In genomic region chr2:163775304-163775703, GRCh38 we compare ENCODE assay signal across 17 cellular contexts. TPM values are rescaled to one million over a fixed set of nuclear protein-coding genes. Genes with fewer than 3 reads are reported as not detected.
A peak's percentile ranks its signal among the peaks of the same experiment; 100 is the strongest.
DNase-seq lines count a peak whose midpoint lies in the region; ATAC-seq, FAIRE-seq and TF ChIP-seq lines count a peak whose summit lies in the region.
"Had no signal": no experiment of that assay in that cellular context is flagged by ENCODE, and none has a peak within 500 bp of the region (broad histone marks: within the 10 kb centered on the region; RNA-seq: fewer than 3 reads in every experiment).

No MANE protein-coding gene starts in this region.

- no peaks in the 10 kb centered on the region for H4K20me1 ChIP-seq in keratinocyte (ENCODE audit: control insufficient read depth, extremely low read depth, insufficient read depth, low read length)

- 25% methylated on average over 1 of the region's 1 CpG for WGBS in A549 (ENCODE audit: missing lambda C conversion rate)

- H3K9me3 ChIP-seq in A549, result no peaks in the 10 kb centered on the region
- no peaks in the 10 kb centered on the region for H3K9me3 ChIP-seq in keratinocyte (ENCODE audit: control insufficient read depth, low read depth, low read length)
- H3K9me3 ChIP-seq: SK-N-SH had no signal

- H3K4me2 ChIP-seq in A549 (peak overlapping the region; percentile 36), keratinocyte (ENCODE audit: control insufficient read depth, extremely low read depth, insufficient read depth, low read depth, low read length) (peak overlapping the region; percentile 17)
- H3K4me2 ChIP-seq: SK-N-SH had no signal

- POLR2A ChIA-PET in A549 (lab: Yijun Ruan, JAX), result no interaction called here

- TF ChIP-seq POLR2A in A549 (IDR thresholded peaks at IDR 0.05; ENCODE audit: low read length), result no peak

- no peak for ATAC-seq in A549
- ATAC-seq in HG03175 (IDR thresholded peaks at IDR 0.05; ENCODE audit: unreplicated experiment), result no peak
- ATAC-seq: activated CD8-positive, alpha-beta memory T cell treated with anti-CD3 and anti-CD28 coated beads, Interleukin-2, amount 10 ng/mL, durations not matched to agents 7 days and 5 days; left colon had no signal

- FAIRE-seq in A549 (lab: Jason Lieb, UNC), result peak; percentile 59
- FAIRE-seq in bronchial epithelial cell (lab: Jason Lieb, UNC), result no peak
- FAIRE-seq in keratinocyte (lab: Jason Lieb, UNC), result peak; percentile 20
- FAIRE-seq: A204.1 had no signal

- DNase-seq in A549 (ENCODE audit: low read depth in 1 of 2, low spot score in 1 of 2) (no peak), HT1080 (ENCODE audit: low read depth) (peak; percentile 17), bronchial epithelial cell (ENCODE audit: low read depth) (peak; percentile 55), keratinocyte (ENCODE audit: low read depth, low spot score) (no peak), NCI-H1092 treated with DMSO at 0.1 percent for 48 hours (lab: John Stamatoyannopoulos, UW) (no peak), H7 (no peak), NCI-H2196 (lab: John Stamatoyannopoulos, UW; ENCODE audit: unreplicated experiment) (no peak)
- DNase-seq: activated CD8-positive, alpha-beta memory T cell treated with anti-CD3 and anti-CD28 coated beads, Interleukin-2, amount 10 ng/mL, durations not matched to agents 7 days and 5 days; effector memory CD4-positive, alpha-beta T cell; left colon; midbrain; NCI-H82; SK-N-SH; stimulated activated CD4-positive, alpha-beta T cell treated with anti-CD3 and anti-CD28 coated beads, Interleukin-12 subunit alpha, Interleukin-12 subunit beta, amount 100 ng/mL, for 4 hours had no signal

- H3K4me1 ChIP-seq in A549 (peaks cover 55% of the 10 kb centered on the region), keratinocyte (ENCODE audit: control insufficient read depth, extremely low read depth, insufficient read depth, low read length) (peaks cover 62% of the 10 kb centered on the region)

- no peaks in the 10 kb centered on the region for H3K79me2 ChIP-seq in keratinocyte (ENCODE audit: control insufficient read depth, insufficient read depth, low read length)

- TF ChIP-seq RAD21 in A549 (conservative IDR thresholded peaks at IDR 0.05 in 1 of 2, IDR thresholded peaks at IDR 0.05 in 1 of 2), result no peak

- dilution Hi-C loops in keratinocyte (cut with MboI; ENCODE audit: extremely low pct_ligation_motif_present, low sequenced_read_pairs), result no loop called here

- H3K9ac ChIP-seq in keratinocyte (ENCODE audit: control insufficient read depth, extremely low read depth, insufficient read depth, low read length), result no peak overlapping the region
- H3K9ac ChIP-seq: SK-N-SH had no signal

- H3K4me3 ChIP-seq in A549 (no peak overlapping the region), bronchial epithelial cell (ENCODE audit: low read depth, low read length) (no peak overlapping the region), keratinocyte (ENCODE audit: control insufficient read depth in 2 of 3, extremely low read depth in 1 of 3, insufficient read depth in 2 of 3, low read depth in 1 of 3, low read length in 3 of 3) (no peak overlapping the region), H7 (ENCODE audit: insufficient read depth, low read depth, low read length) (no peak overlapping the region)

- TF ChIP-seq CTCF in A549 (IDR thresholded peaks at IDR 0.05), result no peak
- TF ChIP-seq CTCF in bronchial epithelial cell (IDR thresholded peaks at IDR 0.05; ENCODE audit: insufficient read depth, low read length, severe bottlenecking), result no peak
- no peak for TF ChIP-seq CTCF in keratinocyte (optimal IDR thresholded peaks at IDR 0.05 in 1 of 3, IDR thresholded peaks at IDR 0.05 in 1 of 3, conservative IDR thresholded peaks at IDR 0.05 in 1 of 3; ENCODE audit: extremely low read depth in 1 of 3, insufficient read depth in 2 of 3, low read length in 3 of 3)

- H3K27ac ChIP-seq in A549 (peak overlapping the region; percentile 32 to 64), keratinocyte (ENCODE audit: control insufficient read depth, insufficient read depth, low read length) (peak overlapping the region; percentile 50)
- H3K27ac ChIP-seq: HL-60 had no signal

- H3K9me1 ChIP-seq in keratinocyte (ENCODE audit: control insufficient read depth, extremely low read depth, insufficient read depth, low read length), result no peaks in the 10 kb centered on the region

- H3K27me3 ChIP-seq in bronchial epithelial cell (ENCODE audit: control insufficient read depth, insufficient read depth, low read length) (no peaks in the 10 kb centered on the region), keratinocyte (ENCODE audit: control insufficient read depth, extremely low read depth, insufficient read depth, low read length) (no peaks in the 10 kb centered on the region), H7 (ENCODE audit: control insufficient read depth, insufficient read depth, low read length) (no peaks in the 10 kb centered on the region)

- CTCF ChIA-PET in A549 (lab: Yijun Ruan, JAX), result no interaction called here

- no peaks in the 10 kb centered on the region for H3K36me3 ChIP-seq in bronchial epithelial cell (ENCODE audit: control insufficient read depth, insufficient read depth, low read length)
- no peaks in the 10 kb centered on the region for H3K36me3 ChIP-seq in keratinocyte (ENCODE audit: control insufficient read depth in 2 of 2, extremely low read depth in 1 of 2, insufficient read depth in 2 of 2, low read length in 2 of 2)
- H3K36me3 ChIP-seq in H7 (replicated peaks; ENCODE audit: control insufficient read depth, insufficient read depth, low read length), result no peaks in the 10 kb centered on the region

- TF ChIP-seq EP300 in A549 (IDR thresholded peaks at IDR 0.05), result no peak

- H2AFZ ChIP-seq in keratinocyte (ENCODE audit: control insufficient read depth, low read length), result peak overlapping the region; percentile 19

TF ChIP-seq in A549, 52 proteins besides CTCF, POLR2A, EP300 and RAD21:
- TF ChIP-seq ELK1 (IDR thresholded peaks at IDR 0.05; ENCODE audit: low read depth, low read length) (no peak), HMGXB4 (CRISPR knock-in tag; IDR thresholded peaks at IDR 0.05; ENCODE audit: borderline replicate concordance) (no peak), CBX8 (IDR thresholded peaks at IDR 0.05) (no peak), KDM1A (IDR thresholded peaks at IDR 0.05; ENCODE audit: low read depth) (no peak), E2F6 (IDR thresholded peaks at IDR 0.05; ENCODE audit: borderline replicate concordance, low read depth) (no peak), CHD2 (IDR thresholded peaks at IDR 0.05; ENCODE audit: low read length, partially characterized antibody) (no peak)

RNA-seq across cellular contexts. Expression of gene FIGN, which starts 39.5 kb away (rescaled TPM):
- polyA plus RNA-seq in A549 (2011; rRNA removed) (3.8 and 5.9 TPM in 2 replicates), A549 (2017; fragmentation: RNase III; extraction: RNeasy Plus Mini Kit Qiagen cat#74134 plus additional on column Dnase treatment) (1.8 to 1.9 TPM (median 1.9 TPM) in 3 replicates), keratinocyte (1.9 to 2.9 TPM (median 2.0 TPM) in 3 replicates)
- polyA plus RNA-seq in A549 (2012; cell fraction: cytosol; rRNA removed), result 0.73 and 0.75 TPM in 2 replicates
- polyA plus RNA-seq in A549 (2012; cell fraction: nucleus; rRNA removed), result 1.4 and 2.2 TPM in 2 replicates
- polyA minus RNA-seq in A549 (2011; rRNA and poly(A)+ RNA removed), result 5.1 and 6.2 TPM in 2 replicates
- 0.43 and 1.7 TPM in 2 replicates for total RNA-seq in HT1080 (2014; rRNA removed; shearing (Covaris generic))
- 0.95 and 1.3 TPM in 2 replicates for polyA plus RNA-seq in HT1080 (2015; cell fraction: cytosol; rRNA removed)
- 2.7 and 3.3 TPM in 2 replicates for polyA plus RNA-seq in HT1080 (2015; cell fraction: nucleus; rRNA removed)
- 0.79 and 1.4 TPM in 2 replicates for total RNA-seq in bronchial epithelial cell
- 1.0 TPM for polyA plus RNA-seq in keratinocyte (2011; ENCODE audit: low read depth)
- polyA plus RNA-seq in keratinocyte (2011; cell fraction: cytosol; rRNA removed), result 1.0 TPM in 2 replicates
- 5.9 and 8.0 TPM in 2 replicates for polyA plus RNA-seq in keratinocyte (2011; cell fraction: nucleus; rRNA removed)
- 1.5 and 1.7 TPM in 2 replicates for polyA plus RNA-seq in keratinocyte (2012; ENCODE audit: low replicate concordance)
- polyA minus RNA-seq in keratinocyte, result 2.3 to 9.5 TPM (median 4.2 TPM) in 3 replicates
- polyA minus RNA-seq in keratinocyte (2011; cell fraction: cytosol; rRNA and poly(A)+ RNA removed), result 0.96 TPM
- polyA minus RNA-seq in keratinocyte (2011; cell fraction: nucleus; rRNA and poly(A)+ RNA removed), result 4.7 and 11.5 TPM in 2 replicates
- 6.5 and 8.7 TPM in 2 replicates for total RNA-seq in H7 (2014; rRNA removed; shearing (Covaris generic))
- total RNA-seq: activated CD8-positive, alpha-beta memory T cell treated with anti-CD3 and anti-CD28 coated beads, Interleukin-2, amount 10 ng/mL, durations not matched to agents 7 days and 5 days had no signal

Comparison
In these comparisons a context has a peak if more than half of its experiments do, and no peak if none do; other contexts are left out.
1. DNase-seq: peak in HT1080 (single experiment) and bronchial epithelial cell (single experiment); none in A549 (0 of 2), keratinocyte (single experiment), NCI-H1092 treated with DMSO at 0.1 percent for 48 hours (single experiment), H7 (single experiment) and NCI-H2196 (single experiment).